In the genomic region with DNA sequence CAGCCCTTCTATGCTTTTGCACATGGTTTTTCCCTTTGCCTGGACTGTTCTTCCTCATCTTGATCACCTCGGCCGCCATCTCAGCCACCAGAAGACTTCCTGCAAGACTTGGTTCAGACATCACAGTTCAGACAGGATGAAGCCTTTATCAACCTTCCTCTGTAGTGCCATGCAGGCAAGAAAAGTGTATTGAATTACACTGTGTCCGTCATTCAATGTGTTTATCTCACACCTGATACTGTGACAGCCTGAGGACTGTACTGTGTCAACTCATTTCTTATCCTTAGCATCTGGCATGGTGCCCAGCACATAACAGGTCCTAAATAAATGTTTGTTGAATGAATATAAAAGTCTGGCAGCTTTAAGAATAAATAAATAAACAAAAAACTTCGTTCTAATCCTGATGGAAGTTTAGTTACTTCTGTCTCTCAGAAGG, we compare ENCODE assay signal across 1 cellular context.
TF ChIP-seq lines count a peak whose summit lies in the region.

No MANE protein-coding gene starts in this region.

TF ChIP-seq in K562, 482 proteins besides CTCF, POLR2A, EP300 and RAD21 (continued from another document and continues in another):
- 0 out of 2 replicates have a peak, but pooled peaks have one; percentile 25 for TF ChIP-seq L3MBTL2 (IDR thresholded peaks at IDR 0.05)
- no peak for TF ChIP-seq ZNF586 (CRISPR knock-in tag; conservative IDR thresholded peaks at IDR 0.05)
- no peak for TF ChIP-seq TFAM (CRISPR knock-in tag; conservative IDR thresholded peaks at IDR 0.05)
- no peak for TF ChIP-seq CBFB (CRISPR knock-in tag; IDR thresholded peaks at IDR 0.05)
- TF ChIP-seq SRSF9 (IDR thresholded peaks at IDR 0.05; ENCODE audit: borderline replicate concordance, low read depth, low read length) = no peak
- no peak for TF ChIP-seq CAMTA2 (CRISPR knock-in tag; conservative IDR thresholded peaks at IDR 0.05)
- no peak for TF ChIP-seq TOE1 (IDR thresholded peaks at IDR 0.05; ENCODE audit: borderline replicate concordance)
- TF ChIP-seq TOE1 (CRISPR knock-in tag; IDR thresholded peaks at IDR 0.05; ENCODE audit: borderline replicate concordance, low read depth) = no peak
- TF ChIP-seq HNRNPL (IDR thresholded peaks at IDR 0.05; ENCODE audit: low read depth, low read length) = no peak
- TF ChIP-seq SAFB (IDR thresholded peaks at IDR 0.05; ENCODE audit: borderline replicate concordance, low read depth, low read length) = no peak
- TF ChIP-seq NONO (IDR thresholded peaks at IDR 0.05; ENCODE audit: low read depth in 2 of 2, low read length in 1 of 2) = no peak
- TF ChIP-seq WHSC1 (IDR thresholded peaks at IDR 0.05; ENCODE audit: low read length) = no peak
- TF ChIP-seq RB1 (IDR thresholded peaks at IDR 0.05; ENCODE audit: low read depth) = no peak
- no peak for TF ChIP-seq PRPF4 (IDR thresholded peaks at IDR 0.05; ENCODE audit: insufficient read depth, low read depth, low read length, poor library complexity, severe bottlenecking)
- TF ChIP-seq ZNF766 (CRISPR knock-in tag; conservative IDR thresholded peaks at IDR 0.05) = no peak
- TF ChIP-seq BHLHE40 (IDR thresholded peaks at IDR 0.05; ENCODE audit: low read length) = no peak
- no peak for TF ChIP-seq BCLAF1 (IDR thresholded peaks at IDR 0.05; ENCODE audit: borderline replicate concordance in 1 of 2, control insufficient read depth in 1 of 2, low read depth in 2 of 2, low read length in 1 of 2)
- TF ChIP-seq, protein P1, sequence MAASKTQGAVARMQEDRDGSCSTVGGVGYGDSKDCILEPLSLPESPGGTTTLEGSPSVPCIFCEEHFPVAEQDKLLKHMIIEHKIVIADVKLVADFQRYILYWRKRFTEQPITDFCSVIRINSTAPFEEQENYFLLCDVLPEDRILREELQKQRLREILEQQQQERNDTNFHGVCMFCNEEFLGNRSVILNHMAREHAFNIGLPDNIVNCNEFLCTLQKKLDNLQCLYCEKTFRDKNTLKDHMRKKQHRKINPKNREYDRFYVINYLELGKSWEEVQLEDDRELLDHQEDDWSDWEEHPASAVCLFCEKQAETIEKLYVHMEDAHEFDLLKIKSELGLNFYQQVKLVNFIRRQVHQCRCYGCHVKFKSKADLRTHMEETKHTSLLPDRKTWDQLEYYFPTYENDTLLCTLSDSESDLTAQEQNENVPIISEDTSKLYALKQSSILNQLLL (CRISPR knock-in tag; IDR thresholded peaks at IDR 0.05; ENCODE audit: borderline replicate concordance) = no peak
- peak; percentile 94 for TF ChIP-seq CBFA2T3 (IDR thresholded peaks at IDR 0.05)
- TF ChIP-seq HOXB6 (CRISPR knock-in tag; IDR thresholded peaks at IDR 0.05; ENCODE audit: borderline replicate concordance) = no peak
- no peak for TF ChIP-seq ZNF212 (CRISPR knock-in tag; IDR thresholded peaks at IDR 0.05)
- no peak for TF ChIP-seq ZNF507 (tag; conservative IDR thresholded peaks at IDR 0.05)
- no peak for TF ChIP-seq HLTF (IDR thresholded peaks at IDR 0.05)
- TF ChIP-seq KLF1 (tag; IDR thresholded peaks at IDR 0.05) = no peak
- TF ChIP-seq ZNF175 (CRISPR knock-in tag; IDR thresholded peaks at IDR 0.05; ENCODE audit: low read depth) = no peak
- TF ChIP-seq TRIM28 (IDR thresholded peaks at IDR 0.05) = no peak
- TF ChIP-seq BCOR (IDR thresholded peaks at IDR 0.05) = no peak; the same call in 1 of the 2 replicates
- no peak for TF ChIP-seq KLF6 (CRISPR knock-in tag; IDR thresholded peaks at IDR 0.05; ENCODE audit: borderline replicate concordance)
- TF ChIP-seq ZNF384 (IDR thresholded peaks at IDR 0.05; ENCODE audit: low read depth, low read length) = no peak
- TF ChIP-seq TAL1 (IDR thresholded peaks at IDR 0.05) = peak; percentile 78
- TF ChIP-seq DLX4 (CRISPR knock-in tag; IDR thresholded peaks at IDR 0.05) = no peak
- TF ChIP-seq NCOA2 (IDR thresholded peaks at IDR 0.05; ENCODE audit: partially characterized antibody in 2 of 2) = no peak
- TF ChIP-seq BACH1 (tag; IDR thresholded peaks at IDR 0.05) = no peak
- no peak for TF ChIP-seq KHSRP (IDR thresholded peaks at IDR 0.05)
- no peak for TF ChIP-seq XRCC4 (IDR thresholded peaks at IDR 0.05; ENCODE audit: extremely low read depth, insufficient read depth, insufficient read length)
- no peak for TF ChIP-seq ZKSCAN1 (IDR thresholded peaks at IDR 0.05; ENCODE audit: low read depth, low read length)
- no peak for TF ChIP-seq ZNF57 (CRISPR knock-in tag; IDR thresholded peaks at IDR 0.05)
- TF ChIP-seq HIVEP1 (CRISPR knock-in tag; IDR thresholded peaks at IDR 0.05) = no peak
- no peak for TF ChIP-seq ZSCAN32 (CRISPR knock-in tag; IDR thresholded peaks at IDR 0.05)
- no peak for TF ChIP-seq NFYB (IDR thresholded peaks at IDR 0.05; ENCODE audit: extremely low read depth, insufficient read length)
- TF ChIP-seq, protein P2, sequence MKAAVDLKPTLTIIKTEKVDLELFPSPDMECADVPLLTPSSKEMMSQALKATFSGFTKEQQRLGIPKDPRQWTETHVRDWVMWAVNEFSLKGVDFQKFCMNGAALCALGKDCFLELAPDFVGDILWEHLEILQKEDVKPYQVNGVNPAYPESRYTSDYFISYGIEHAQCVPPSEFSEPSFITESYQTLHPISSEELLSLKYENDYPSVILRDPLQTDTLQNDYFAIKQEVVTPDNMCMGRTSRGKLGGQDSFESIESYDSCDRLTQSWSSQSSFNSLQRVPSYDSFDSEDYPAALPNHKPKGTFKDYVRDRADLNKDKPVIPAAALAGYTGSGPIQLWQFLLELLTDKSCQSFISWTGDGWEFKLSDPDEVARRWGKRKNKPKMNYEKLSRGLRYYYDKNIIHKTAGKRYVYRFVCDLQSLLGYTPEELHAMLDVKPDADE (conservative IDR thresholded peaks at IDR 0.05; ENCODE audit: control insufficient read depth, low read depth, low read length) = no peak
- no peak for TF ChIP-seq OTX1 (CRISPR knock-in tag; IDR thresholded peaks at IDR 0.05)
- no peak for TF ChIP-seq ZNF146 (CRISPR knock-in tag; IDR thresholded peaks at IDR 0.05; ENCODE audit: unreplicated experiment)
- no peak for TF ChIP-seq JUN (IDR thresholded peaks at IDR 0.05; ENCODE audit: borderline replicate concordance, low read depth, low read length)
- TF ChIP-seq JUN (CRISPR knock-in tag; IDR thresholded peaks at IDR 0.05; ENCODE audit: borderline replicate concordance) = no peak
- no peak for TF ChIP-seq SAP30 (IDR thresholded peaks at IDR 0.05; ENCODE audit: borderline replicate concordance, insufficient read depth, low read depth, low read length, poor library complexity, severe bottlenecking)
- TF ChIP-seq FOXK2 (conservative IDR thresholded peaks at IDR 0.05 in 1 of 2, IDR thresholded peaks at IDR 0.05 in 1 of 2; ENCODE audit: low read depth in 2 of 2) = no peak
- TF ChIP-seq NEUROD1 (IDR thresholded peaks at IDR 0.05; ENCODE audit: borderline replicate concordance, low read depth, low read length, partially characterized antibody) = no peak
- no peak for TF ChIP-seq CEBPG (CRISPR knock-in tag; IDR thresholded peaks at IDR 0.05)
- no peak for TF ChIP-seq CEBPG (tag; conservative IDR thresholded peaks at IDR 0.05 in 1 of 2, IDR thresholded peaks at IDR 0.05 in 1 of 2)
- TF ChIP-seq ZNF121 (CRISPR knock-in tag; conservative IDR thresholded peaks at IDR 0.05) = no peak
- TF ChIP-seq, protein P3, sequence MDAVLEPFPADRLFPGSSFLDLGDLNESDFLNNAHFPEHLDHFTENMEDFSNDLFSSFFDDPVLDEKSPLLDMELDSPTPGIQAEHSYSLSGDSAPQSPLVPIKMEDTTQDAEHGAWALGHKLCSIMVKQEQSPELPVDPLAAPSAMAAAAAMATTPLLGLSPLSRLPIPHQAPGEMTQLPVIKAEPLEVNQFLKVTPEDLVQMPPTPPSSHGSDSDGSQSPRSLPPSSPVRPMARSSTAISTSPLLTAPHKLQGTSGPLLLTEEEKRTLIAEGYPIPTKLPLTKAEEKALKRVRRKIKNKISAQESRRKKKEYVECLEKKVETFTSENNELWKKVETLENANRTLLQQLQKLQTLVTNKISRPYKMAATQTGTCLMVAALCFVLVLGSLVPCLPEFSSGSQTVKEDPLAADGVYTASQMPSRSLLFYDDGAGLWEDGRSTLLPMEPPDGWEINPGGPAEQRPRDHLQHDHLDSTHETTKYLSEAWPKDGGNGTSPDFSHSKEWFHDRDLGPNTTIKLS (IDR thresholded peaks at IDR 0.05; ENCODE audit: borderline replicate concordance, low read depth) = peak; percentile 31; the same call in 1 of the 2 replicates
- TF ChIP-seq MAFF (IDR thresholded peaks at IDR 0.05; ENCODE audit: low read length) = no peak
- TF ChIP-seq, protein P4, sequence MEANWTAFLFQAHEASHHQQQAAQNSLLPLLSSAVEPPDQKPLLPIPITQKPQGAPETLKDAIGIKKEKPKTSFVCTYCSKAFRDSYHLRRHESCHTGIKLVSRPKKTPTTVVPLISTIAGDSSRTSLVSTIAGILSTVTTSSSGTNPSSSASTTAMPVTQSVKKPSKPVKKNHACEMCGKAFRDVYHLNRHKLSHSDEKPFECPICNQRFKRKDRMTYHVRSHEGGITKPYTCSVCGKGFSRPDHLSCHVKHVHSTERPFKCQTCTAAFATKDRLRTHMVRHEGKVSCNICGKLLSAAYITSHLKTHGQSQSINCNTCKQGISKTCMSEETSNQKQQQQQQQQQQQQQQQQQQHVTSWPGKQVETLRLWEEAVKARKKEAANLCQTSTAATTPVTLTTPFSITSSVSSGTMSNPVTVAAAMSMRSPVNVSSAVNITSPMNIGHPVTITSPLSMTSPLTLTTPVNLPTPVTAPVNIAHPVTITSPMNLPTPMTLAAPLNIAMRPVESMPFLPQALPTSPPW (CRISPR knock-in tag; IDR thresholded peaks at IDR 0.05) = no peak
- TF ChIP-seq EHMT2 (IDR thresholded peaks at IDR 0.05) = 0 out of 2 replicates have a peak, but pooled peaks have one; percentile 57
- no peak for TF ChIP-seq HDAC3 (IDR thresholded peaks at IDR 0.05; ENCODE audit: borderline replicate concordance, partially characterized antibody)
- TF ChIP-seq, protein P5, sequence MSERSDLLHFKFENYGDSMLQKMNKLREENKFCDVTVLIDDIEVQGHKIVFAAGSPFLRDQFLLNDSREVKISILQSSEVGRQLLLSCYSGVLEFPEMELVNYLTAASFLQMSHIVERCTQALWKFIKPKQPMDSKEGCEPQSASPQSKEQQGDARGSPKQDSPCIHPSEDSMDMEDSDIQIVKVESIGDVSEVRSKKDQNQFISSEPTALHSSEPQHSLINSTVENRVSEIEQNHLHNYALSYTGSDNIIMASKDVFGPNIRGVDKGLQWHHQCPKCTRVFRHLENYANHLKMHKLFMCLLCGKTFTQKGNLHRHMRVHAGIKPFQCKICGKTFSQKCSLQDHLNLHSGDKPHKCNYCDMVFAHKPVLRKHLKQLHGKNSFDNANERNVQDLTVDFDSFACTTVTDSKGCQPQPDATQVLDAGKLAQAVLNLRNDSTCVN (CRISPR knock-in tag; IDR thresholded peaks at IDR 0.05) = no peak
- TF ChIP-seq SMARCB1 (IDR thresholded peaks at IDR 0.05; ENCODE audit: insufficient read length, low read depth) = no peak
- peak; percentile 86 for TF ChIP-seq TCF3 (CRISPR knock-in tag; IDR thresholded peaks at IDR 0.05)
- TF ChIP-seq ZNF431 (CRISPR knock-in tag; IDR thresholded peaks at IDR 0.05) = no peak
- no peak for TF ChIP-seq ZC3H4 (CRISPR knock-in tag; IDR thresholded peaks at IDR 0.05; ENCODE audit: borderline replicate concordance)
- TF ChIP-seq PTTG1 (tag; IDR thresholded peaks at IDR 0.05; ENCODE audit: low read depth) = no peak
- no peak for TF ChIP-seq NRF1 (conservative IDR thresholded peaks at IDR 0.05 in 1 of 2, IDR thresholded peaks at IDR 0.05 in 1 of 2)
- TF ChIP-seq, protein P6, sequence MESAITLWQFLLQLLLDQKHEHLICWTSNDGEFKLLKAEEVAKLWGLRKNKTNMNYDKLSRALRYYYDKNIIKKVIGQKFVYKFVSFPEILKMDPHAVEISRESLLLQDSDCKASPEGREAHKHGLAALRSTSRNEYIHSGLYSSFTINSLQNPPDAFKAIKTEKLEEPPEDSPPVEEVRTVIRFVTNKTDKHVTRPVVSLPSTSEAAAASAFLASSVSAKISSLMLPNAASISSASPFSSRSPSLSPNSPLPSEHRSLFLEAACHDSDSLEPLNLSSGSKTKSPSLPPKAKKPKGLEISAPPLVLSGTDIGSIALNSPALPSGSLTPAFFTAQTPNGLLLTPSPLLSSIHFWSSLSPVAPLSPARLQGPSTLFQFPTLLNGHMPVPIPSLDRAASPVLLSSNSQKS (CRISPR knock-in tag; IDR thresholded peaks at IDR 0.05) = no peak
- peak; percentile 21; the same call in 1 of the 2 replicates for TF ChIP-seq KLF16 (IDR thresholded peaks at IDR 0.05)
